In genomic region chr19:8485561-8486371, GRCh38 we compare ENCODE assay signal across 15 cellular contexts. TPM values are rescaled to one million over a fixed set of nuclear protein-coding genes. Genes with fewer than 3 reads are reported as not detected.
A peak's percentile ranks its signal among the peaks of the same experiment; 100 is the strongest.
DNase-seq lines count a peak whose midpoint lies in the region; ATAC-seq and TF ChIP-seq lines count a peak whose summit lies in the region.
"Had no signal": no experiment of that assay in that cellular context is flagged by ENCODE, and none has a peak within 500 bp of the region (broad histone marks: within the 10 kb centered on the region; RNA-seq: fewer than 3 reads in every experiment).

No MANE protein-coding gene starts in this region.

- TF ChIP-seq CTCF in CD14-positive monocyte (IDR thresholded peaks at IDR 0.05) (no peak), HCT116 (IDR thresholded peaks at IDR 0.05 in 2 of 3, conservative IDR thresholded peaks at IDR 0.05 in 1 of 3; ENCODE audit: borderline replicate concordance in 1 of 3, insufficient read depth in 1 of 3, low read depth in 2 of 3, low read length in 2 of 3) (no peak), natural killer cell (IDR thresholded peaks at IDR 0.05) (no peak)

- no peaks in the 10 kb centered on the region for H4K20me1 ChIP-seq in HCT116 (ENCODE audit: insufficient read depth)

- H3K9ac ChIP-seq in HCT116 (ENCODE audit: low read length): no peak overlapping the region

- H2AFZ ChIP-seq in HCT116 (ENCODE audit: low read depth, low read length, poor library complexity, severe bottlenecking): no peak overlapping the region

- POLR2A ChIA-PET in HCT116 (lab: Charles Lee): no interaction called here
- POLR2A ChIA-PET in activated naive CD8-positive, alpha-beta T cell treated with anti-CD3 and anti-CD28 coated beads, Interleukin-2, amount 10 ng/mL, durations not matched to agents 7 days and 5 days (lab: Charles Lee): interaction anchor here (0.6 to 2.7 kb wide), 7 partner anchors 14 to 95 kb away, joined by 3 to 24 read pairs (median 7); partner anchors contain the start of genes MARCHF2, MYO1F and ZNF414

- DNase-seq in CD14-positive monocyte (ENCODE audit: low spot score) (no peak), HCT116 (ENCODE audit: low read depth, low spot score) (no peak), natural killer cell (no peak), SIG-M5 treated with dmso at 0.1 percent for 504 hours (lab: John Stamatoyannopoulos, UW; ENCODE audit: unreplicated experiment) (no peak)
- peak; percentile 29 for DNase-seq in activated naive CD8-positive, alpha-beta T cell treated with anti-CD3 and anti-CD28 coated beads, Interleukin-2, amount 10 ng/mL, durations not matched to agents 7 days and 5 days
- DNase-seq: cerebellar nuclear complex; heart right ventricle; NCI-H1930; NCI-H748 treated with DMSO at 0.1 percent for 48 hours; SIG-M5; stimulated activated CD4-positive, alpha-beta T cell treated with anti-CD3 and anti-CD28 coated beads, Interleukin-2, amount 100 ng/mL, for 48 hours; stimulated activated naive CD8-positive, alpha-beta T cell treated with anti-CD3 and anti-CD28 coated beads, Interleukin-15, Interleukin-2, amounts not matched to agents 100 U/mL and 50 U/mL, for 24 hours had no signal

- no peak for ATAC-seq in HCT116
- no peak for ATAC-seq in activated naive CD8-positive, alpha-beta T cell treated with anti-CD3 and anti-CD28 coated beads, Interleukin-2, amount 10 ng/mL, durations not matched to agents 7 days and 5 days (ENCODE audit: low read depth)
- no peak for ATAC-seq in natural killer cell
- ATAC-seq in HG03442 (IDR thresholded peaks at IDR 0.05; ENCODE audit: unreplicated experiment): no peak
- ATAC-seq in HG03139 (IDR thresholded peaks at IDR 0.05; ENCODE audit: unreplicated experiment): no peak
- ATAC-seq: esophagus mucosa; stimulated activated naive CD8-positive, alpha-beta T cell treated with anti-CD3 and anti-CD28 coated beads, Interleukin-15, Interleukin-2, amounts not matched to agents 100 U/mL and 50 U/mL, for 24 hours had no signal

- H3K27me3 Mint-ChIP-seq in CD14-positive monocyte (ENCODE audit: low read depth in 3 of 3) (peaks cover 0 to 6% (median 2%) of the 10 kb centered on the region in 3 donors), natural killer cell (ENCODE audit: low read depth in 2 of 2) (no peaks in the 10 kb centered on the region)
- H3K27me3 Mint-ChIP-seq in activated naive CD8-positive, alpha-beta T cell treated with anti-CD3 and anti-CD28 coated beads, Interleukin-2, amount 10 ng/mL, durations not matched to agents 7 days and 5 days: no peaks in the 10 kb centered on the region

- peaks cover 80 to 94% of the 10 kb centered on the region in 2 donors for H3K36me3 Mint-ChIP-seq in CD14-positive monocyte
- H3K36me3 Mint-ChIP-seq in activated naive CD8-positive, alpha-beta T cell treated with anti-CD3 and anti-CD28 coated beads, Interleukin-2, amount 10 ng/mL, durations not matched to agents 7 days and 5 days: peaks cover 52% of the 10 kb centered on the region
- no peaks in the 10 kb centered on the region for H3K36me3 Mint-ChIP-seq in natural killer cell

- H3K27ac ChIP-seq in HCT116 (ENCODE audit: low read depth, low read length): no peak overlapping the region; the same call in 1 of the 2 replicates

- peak overlapping the region; percentile 97 to 99 (median 98) for H3K27ac Mint-ChIP-seq in CD14-positive monocyte
- peak overlapping the region; percentile 86 for H3K27ac Mint-ChIP-seq in activated naive CD8-positive, alpha-beta T cell treated with anti-CD3 and anti-CD28 coated beads, Interleukin-2, amount 10 ng/mL, durations not matched to agents 7 days and 5 days
- peak overlapping the region; percentile 86 to 92 for H3K27ac Mint-ChIP-seq in natural killer cell

- H3K9me3 Mint-ChIP-seq in CD14-positive monocyte (peaks cover 0 to 8% (median 7%) of the 10 kb centered on the region in 7 donors), natural killer cell (no peaks in the 10 kb centered on the region)
- H3K9me3 Mint-ChIP-seq in activated naive CD8-positive, alpha-beta T cell treated with anti-CD3 and anti-CD28 coated beads, Interleukin-2, amount 10 ng/mL, durations not matched to agents 7 days and 5 days: no peaks in the 10 kb centered on the region

- H3K36me3 ChIP-seq in HCT116 (ENCODE audit: control insufficient read depth in 1 of 2, insufficient read depth in 2 of 2, low read length in 2 of 2): peaks cover 32 to 44% of the 10 kb centered on the region in 2 experiments

- no peak overlapping the region for H3K4me3 Mint-ChIP-seq in CD14-positive monocyte
- no peak overlapping the region for H3K4me3 Mint-ChIP-seq in activated naive CD8-positive, alpha-beta T cell treated with anti-CD3 and anti-CD28 coated beads, Interleukin-2, amount 10 ng/mL, durations not matched to agents 7 days and 5 days
- H3K4me3 Mint-ChIP-seq in natural killer cell: no peak overlapping the region

- peaks cover 48% of the 10 kb centered on the region for H3K79me2 ChIP-seq in HCT116 (ENCODE audit: insufficient read depth, low read length)

- BruUV-seq in HCT116 (replicated peaks; lab: Mats Ljungman, UMichigan): TSS peak; percentile 86

- no peak overlapping the region for H3K4me3 ChIP-seq in HCT116 (replicated peaks in 1 of 2; ENCODE audit: low read depth in 1 of 2, low read length in 2 of 2)
- H3K4me3 ChIP-seq: heart right ventricle had no signal

- no peaks in the 10 kb centered on the region for H3K27me3 ChIP-seq in HCT116 (ENCODE audit: insufficient read depth, low read length)
- H3K27me3 ChIP-seq: heart right ventricle had no signal

- H3K4me1 ChIP-seq in HCT116 (ENCODE audit: control insufficient read depth in 1 of 2, insufficient read depth in 2 of 2, low read length in 2 of 2): no peaks in the 10 kb centered on the region

- intact Hi-C loops in CD14-positive monocyte (cut with micrococcal nuclease) (loop anchor here in 1 of 2 donors (5.0 kb wide), 1 partner anchor 82 kb away; no protein-coding TSS in a partner anchor), HCT116 (cut with micrococcal nuclease) (no loop called here), natural killer cell (cut with micrococcal nuclease) (no loop called here)

- no peaks in the 10 kb centered on the region for H3K9me3 ChIP-seq in HCT116 (ENCODE audit: control insufficient read depth in 1 of 2, insufficient read depth in 1 of 2, low read depth in 1 of 2, low read length in 2 of 2)
- H3K9me3 ChIP-seq: heart right ventricle had no signal

- CTCF ChIA-PET in HCT116 (lab: Charles Lee): no interaction called here

- RAD21 ChIA-PET in HCT116 (lab: Charles Lee; ENCODE audit: low non-redundant PET in 1 of 2, low total read pairs in 2 of 2, uncharacterized antibody in 2 of 2, unreplicated experiment in 2 of 2): no interaction called here

- no peak for TF ChIP-seq POLR2A in HCT116 (IDR thresholded peaks at IDR 0.05; ENCODE audit: borderline replicate concordance, extremely low read depth, insufficient read depth, insufficient read length)

- H3K4me1 Mint-ChIP-seq in CD14-positive monocyte (peaks cover 76% of the 10 kb centered on the region), natural killer cell (peaks cover 36 to 50% of the 10 kb centered on the region in 2 donors)
- peaks cover 41% of the 10 kb centered on the region for H3K4me1 Mint-ChIP-seq in activated naive CD8-positive, alpha-beta T cell treated with anti-CD3 and anti-CD28 coated beads, Interleukin-2, amount 10 ng/mL, durations not matched to agents 7 days and 5 days

- no peak for TF ChIP-seq RAD21 in HCT116 (IDR thresholded peaks at IDR 0.05; ENCODE audit: low read depth)

- H3K9me2 ChIP-seq in HCT116 (ENCODE audit: insufficient read depth): no peaks in the 10 kb centered on the region

- no peak overlapping the region for H3K4me2 ChIP-seq in HCT116 (ENCODE audit: low read length)

TF ChIP-seq in HCT116, 20 proteins besides CTCF, POLR2A, EP300 and RAD21 (continues in another document):
- no peak for TF ChIP-seq SP1 (IDR thresholded peaks at IDR 0.05; ENCODE audit: low read depth)
- no peak for TF ChIP-seq MAX (IDR thresholded peaks at IDR 0.05)

RNA-seq across cellular contexts. Expression of gene PRAM1, which starts 16.7 kb away (rescaled TPM):
- polyA plus RNA-seq in CD14-positive monocyte: 10 to 100 TPM; 43.3 to 69.0 TPM
- 1.3 TPM for total RNA-seq in HCT116 (2021; ENCODE audit: unreplicated experiment)
- 1.3 and 1.5 TPM in 2 replicates for polyA plus RNA-seq in HCT116 (2012)
- 1 to 10 TPM; 2.3 to 2.5 TPM for total RNA-seq in activated naive CD8-positive, alpha-beta T cell treated with anti-CD3 and anti-CD28 coated beads, Interleukin-2, amount 10 ng/mL, durations not matched to agents 7 days and 5 days
- total RNA-seq in natural killer cell: 10 to 100 TPM in 1 of 3 donors, 1 to 10 TPM in 2; 7.7 to 17.5 (median 9.0) TPM

RNA-seq across cellular contexts. Expression of gene ZNF414, which starts 28.2 kb away (rescaled TPM):
- 1 to 10 TPM; 4.1 to 4.7 TPM for polyA plus RNA-seq in CD14-positive monocyte
- total RNA-seq in HCT116 (2021; ENCODE audit: unreplicated experiment): 31.9 TPM
- polyA plus RNA-seq in HCT116 (2012): 29.8 and 35.3 TPM in 2 replicates
- total RNA-seq in activated naive CD8-positive, alpha-beta T cell treated with anti-CD3 and anti-CD28 coated beads, Interleukin-2, amount 10 ng/mL, durations not matched to agents 7 days and 5 days: 10 to 100 TPM; 38.2 to 40.5 TPM
- 10 to 100 TPM; 42.1 to 46.4 (median 42.3) TPM for total RNA-seq in natural killer cell

RNA-seq across cellular contexts. Expression of gene HNRNPM, which starts 41.0 kb away (rescaled TPM):
- polyA plus RNA-seq in CD14-positive monocyte: 100 to 1,000 TPM in 1 of 2 donors, 10 to 100 TPM in 1; 77.0 to 116 TPM
- total RNA-seq in HCT116 (2021; ENCODE audit: unreplicated experiment) (298 TPM), natural killer cell (100 to 1,000 TPM; 272 to 300 (median 299) TPM)
- 187 and 244 TPM in 2 replicates for polyA plus RNA-seq in HCT116 (2012)
- 100 to 1,000 TPM; 188 to 198 TPM for total RNA-seq in activated naive CD8-positive, alpha-beta T cell treated with anti-CD3 and anti-CD28 coated beads, Interleukin-2, amount 10 ng/mL, durations not matched to agents 7 days and 5 days
